In genomic region chr5:2549902-2550301, GRCh38 we compare ENCODE assay signal across 3 cellular contexts.
"Had no signal": no experiment of that assay in that cellular context is flagged by ENCODE, and none has a peak within 500 bp of the region (broad histone marks: within the 10 kb centered on the region; RNA-seq: fewer than 3 reads in every experiment).

No MANE protein-coding gene starts in this region.

- ATAC-seq: GM12878 had no signal

- DNase-seq: GDM1, GF-D8 had no signal
